20 cellular contexts compared by ENCODE assay signal in the genomic region with DNA sequence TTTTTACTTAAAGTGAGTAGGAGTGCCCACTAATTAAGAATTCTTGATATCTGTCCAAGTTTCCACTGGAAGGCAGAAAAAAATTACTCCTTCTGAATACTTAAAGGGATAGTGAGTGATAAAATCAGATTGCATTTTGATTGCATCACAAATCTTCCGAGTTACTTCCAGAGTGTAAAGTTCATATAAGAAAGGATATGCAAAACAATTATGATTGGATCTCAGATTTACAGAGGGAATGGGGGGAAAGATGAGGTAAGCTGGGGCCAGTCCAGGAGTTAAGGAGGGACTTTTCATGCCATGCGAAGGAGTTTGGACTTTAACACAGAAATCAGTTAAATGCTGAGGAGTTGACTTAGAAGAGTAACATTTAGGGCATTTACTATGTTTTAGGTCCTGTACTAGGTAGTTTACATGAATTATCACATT. TPM values are rescaled to one million over a fixed set of nuclear protein-coding genes. Genes with fewer than 3 reads are reported as not detected.
DNase-seq lines count a peak whose midpoint lies in the region; ATAC-seq and TF ChIP-seq lines count a peak whose summit lies in the region.
"Had no signal": no experiment of that assay in that cellular context is flagged by ENCODE, and none has a peak within 500 bp of the region (broad histone marks: within the 10 kb centered on the region; RNA-seq: fewer than 3 reads in every experiment).

No MANE protein-coding gene starts in this region.

- H3K27ac ChIP-seq in A673 (ENCODE audit: low read depth, low read length, poor library complexity, severe bottlenecking) (peak overlapping the region; percentile 79), HCT116 (ENCODE audit: low read depth, low read length) (no peak overlapping the region)
- H3K27ac ChIP-seq: cardiac muscle cell, esophagus muscularis mucosa, heart left ventricle, right atrium auricular region, thoracic aorta had no signal

- ATAC-seq in HCT116: no peak
- no peak for ATAC-seq in HG03108 (IDR thresholded peaks at IDR 0.05; ENCODE audit: unreplicated experiment)
- ATAC-seq in GM21737 (IDR thresholded peaks at IDR 0.05; ENCODE audit: unreplicated experiment): no peak
- ATAC-seq: heart left ventricle; stimulated activated effector memory CD8-positive, alpha-beta T cell treated with anti-CD3 and anti-CD28 coated beads, Interleukin-12 subunit alpha, Interleukin-12 subunit beta, amount 100 ng/mL, for 72 hours had no signal

- H3K9me3 ChIP-seq in A673 (ENCODE audit: low read depth, low read length, poor library complexity, severe bottlenecking) (no peaks in the 10 kb centered on the region), HCT116 (ENCODE audit: control insufficient read depth in 1 of 2, insufficient read depth in 1 of 2, low read depth in 1 of 2, low read length in 2 of 2) (no peaks in the 10 kb centered on the region), adipocyte (ENCODE audit: control insufficient read depth, low read length) (no peaks in the 10 kb centered on the region)
- H3K9me3 ChIP-seq: esophagus muscularis mucosa, heart left ventricle, right atrium auricular region, thoracic aorta had no signal

- BruUV-seq in A673 (replicated peaks; lab: Mats Ljungman, UMichigan) (no TSS peak), HCT116 (replicated peaks; lab: Mats Ljungman, UMichigan) (no TSS peak)

- H3K9me2 ChIP-seq in HCT116 (ENCODE audit: insufficient read depth): no peaks in the 10 kb centered on the region

- TF ChIP-seq CTCF in A673 (conservative IDR thresholded peaks at IDR 0.05; ENCODE audit: low read depth, low read length): no peak
- TF ChIP-seq CTCF in HCT116 (IDR thresholded peaks at IDR 0.05 in 2 of 3, conservative IDR thresholded peaks at IDR 0.05 in 1 of 3; ENCODE audit: borderline replicate concordance in 1 of 3, insufficient read depth in 1 of 3, low read depth in 2 of 3, low read length in 2 of 3): no peak
- TF ChIP-seq CTCF in fibroblast of pulmonary artery (IDR thresholded peaks at IDR 0.05; ENCODE audit: low read length, missing control alignments): no peak

- RAD21 ChIA-PET in HCT116 (lab: Charles Lee; ENCODE audit: low non-redundant PET in 1 of 2, low total read pairs in 2 of 2, uncharacterized antibody in 2 of 2, unreplicated experiment in 2 of 2): no interaction called here

- H4K20me1 ChIP-seq in HCT116 (ENCODE audit: insufficient read depth): no peaks in the 10 kb centered on the region

- intact Hi-C loops in A673 (cut with micrococcal nuclease; ENCODE audit: unreplicated experiment): no loop called here
- intact Hi-C loops in HCT116 (cut with micrococcal nuclease): no loop called here

- CTCF ChIA-PET in A673 (lab: Charles Lee) (no interaction called here), HCT116 (lab: Charles Lee) (no interaction called here)

- H3K36me3 ChIP-seq in A673 (ENCODE audit: insufficient read depth, low read length, poor library complexity, severe bottlenecking) (no peaks in the 10 kb centered on the region), HCT116 (ENCODE audit: control insufficient read depth in 1 of 2, insufficient read depth in 2 of 2, low read length in 2 of 2) (no peaks in the 10 kb centered on the region), adipocyte (ENCODE audit: control insufficient read depth, insufficient read depth, low read length, severe bottlenecking) (no peaks in the 10 kb centered on the region)
- H3K36me3 ChIP-seq: cardiac muscle cell, esophagus muscularis mucosa, heart left ventricle, right atrium auricular region, thoracic aorta had no signal

- no peaks in the 10 kb centered on the region for H3K27me3 ChIP-seq in A673 (replicated peaks; ENCODE audit: insufficient read depth, low read depth, low read length, poor library complexity)
- H3K27me3 ChIP-seq in HCT116 (ENCODE audit: insufficient read depth, low read length): no peaks in the 10 kb centered on the region
- H3K27me3 ChIP-seq in adipocyte (replicated peaks; ENCODE audit: control insufficient read depth, insufficient read depth, low read length): peaks cover 1% of the 10 kb centered on the region
- H3K27me3 ChIP-seq: cardiac muscle cell, esophagus muscularis mucosa, heart left ventricle, right atrium auricular region had no signal

- no peaks in the 10 kb centered on the region for H3K79me2 ChIP-seq in HCT116 (ENCODE audit: insufficient read depth, low read length)

- H3K4me2 ChIP-seq in HCT116 (ENCODE audit: low read length): no peak overlapping the region

- no peak for TF ChIP-seq RAD21 in HCT116 (IDR thresholded peaks at IDR 0.05; ENCODE audit: low read depth)

- H2AFZ ChIP-seq in HCT116 (ENCODE audit: low read depth, low read length, poor library complexity, severe bottlenecking): no peak overlapping the region

- POLR2A ChIA-PET in A673 (lab: Charles Lee; ENCODE audit: low non-redundant PET): no interaction called here
- POLR2A ChIA-PET in HCT116 (lab: Charles Lee): no interaction called here

- H3K9ac ChIP-seq in HCT116 (ENCODE audit: low read length) (no peak overlapping the region), adipocyte (ENCODE audit: low read length) (no peak overlapping the region)

- TF ChIP-seq POLR2A in HCT116 (IDR thresholded peaks at IDR 0.05; ENCODE audit: borderline replicate concordance, extremely low read depth, insufficient read depth, insufficient read length): no peak

- H3K4me1 ChIP-seq in A673 (ENCODE audit: insufficient read depth, low read length, poor library complexity, severe bottlenecking) (peaks cover 36% of the 10 kb centered on the region), HCT116 (ENCODE audit: control insufficient read depth in 1 of 2, insufficient read depth in 2 of 2, low read length in 2 of 2) (peaks cover 3 to 6% of the 10 kb centered on the region in 2 experiments; a peak in 3 of 4 replicates), adipocyte (ENCODE audit: control insufficient read depth, insufficient read depth, low read length) (peaks cover 7% of the 10 kb centered on the region)
- H3K4me1 ChIP-seq: esophagus muscularis mucosa, right atrium auricular region had no signal

- H3K4me3 ChIP-seq in A673 (ENCODE audit: low read depth, low read length, poor library complexity, severe bottlenecking) (no peak overlapping the region), HCT116 (replicated peaks in 1 of 2; ENCODE audit: low read depth in 1 of 2, low read length in 2 of 2) (no peak overlapping the region), adipocyte (ENCODE audit: low read length) (no peak overlapping the region), fibroblast of pulmonary artery (replicated peaks; ENCODE audit: low read depth, low read length) (no peak overlapping the region)
- H3K4me3 ChIP-seq: cardiac muscle cell, esophagus muscularis mucosa, heart left ventricle, lung, right atrium auricular region, thoracic aorta had no signal

- DNase-seq in A673 (ENCODE audit: low spot score) (peak; percentile 69), HCT116 (ENCODE audit: low read depth, low spot score) (no peak), adipocyte (ENCODE audit: low read depth) (peak; percentile 81), fibroblast of pulmonary artery (ENCODE audit: low read depth) (peak; percentile 25), COR-L47 (lab: John Stamatoyannopoulos, UW) (no peak)
- DNase-seq in stimulated activated CD4-positive, alpha-beta T cell treated with anti-CD3 and anti-CD28 coated beads, Interleukin-12 subunit alpha, Interleukin-12 subunit beta, amount 100 ng/mL, for 4 hours: no peak
- DNase-seq: activated naive CD8-positive, alpha-beta T cell treated with anti-CD3 and anti-CD28 coated beads for 36 hours; CD4-positive, alpha-beta T cell; heart left ventricle; NCI-H1436; NCI-H82; stimulated activated CD4-positive, alpha-beta T cell treated with anti-CD3 and anti-CD28 coated beads, Interleukin-15, amount 100 ng/mL, for 24 hours had no signal

TF ChIP-seq in HCT116, 20 proteins besides CTCF, POLR2A, EP300 and RAD21 (continues in another document):
- TF ChIP-seq CEBPB (IDR thresholded peaks at IDR 0.05; ENCODE audit: low read depth) (peak; percentile 97), FOSL1 (IDR thresholded peaks at IDR 0.05; ENCODE audit: low read depth) (no peak), TCF7L2 (IDR thresholded peaks at IDR 0.05; ENCODE audit: borderline replicate concordance, extremely low read depth, insufficient read depth, insufficient read length) (no peak), SP1 (IDR thresholded peaks at IDR 0.05; ENCODE audit: low read depth) (peak; percentile 74)
- TF ChIP-seq, protein P1, sequence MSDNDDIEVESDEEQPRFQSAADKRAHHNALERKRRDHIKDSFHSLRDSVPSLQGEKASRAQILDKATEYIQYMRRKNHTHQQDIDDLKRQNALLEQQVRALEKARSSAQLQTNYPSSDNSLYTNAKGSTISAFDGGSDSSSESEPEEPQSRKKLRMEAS (IDR thresholded peaks at IDR 0.05): peak; percentile 48
- TF ChIP-seq, protein P2, sequence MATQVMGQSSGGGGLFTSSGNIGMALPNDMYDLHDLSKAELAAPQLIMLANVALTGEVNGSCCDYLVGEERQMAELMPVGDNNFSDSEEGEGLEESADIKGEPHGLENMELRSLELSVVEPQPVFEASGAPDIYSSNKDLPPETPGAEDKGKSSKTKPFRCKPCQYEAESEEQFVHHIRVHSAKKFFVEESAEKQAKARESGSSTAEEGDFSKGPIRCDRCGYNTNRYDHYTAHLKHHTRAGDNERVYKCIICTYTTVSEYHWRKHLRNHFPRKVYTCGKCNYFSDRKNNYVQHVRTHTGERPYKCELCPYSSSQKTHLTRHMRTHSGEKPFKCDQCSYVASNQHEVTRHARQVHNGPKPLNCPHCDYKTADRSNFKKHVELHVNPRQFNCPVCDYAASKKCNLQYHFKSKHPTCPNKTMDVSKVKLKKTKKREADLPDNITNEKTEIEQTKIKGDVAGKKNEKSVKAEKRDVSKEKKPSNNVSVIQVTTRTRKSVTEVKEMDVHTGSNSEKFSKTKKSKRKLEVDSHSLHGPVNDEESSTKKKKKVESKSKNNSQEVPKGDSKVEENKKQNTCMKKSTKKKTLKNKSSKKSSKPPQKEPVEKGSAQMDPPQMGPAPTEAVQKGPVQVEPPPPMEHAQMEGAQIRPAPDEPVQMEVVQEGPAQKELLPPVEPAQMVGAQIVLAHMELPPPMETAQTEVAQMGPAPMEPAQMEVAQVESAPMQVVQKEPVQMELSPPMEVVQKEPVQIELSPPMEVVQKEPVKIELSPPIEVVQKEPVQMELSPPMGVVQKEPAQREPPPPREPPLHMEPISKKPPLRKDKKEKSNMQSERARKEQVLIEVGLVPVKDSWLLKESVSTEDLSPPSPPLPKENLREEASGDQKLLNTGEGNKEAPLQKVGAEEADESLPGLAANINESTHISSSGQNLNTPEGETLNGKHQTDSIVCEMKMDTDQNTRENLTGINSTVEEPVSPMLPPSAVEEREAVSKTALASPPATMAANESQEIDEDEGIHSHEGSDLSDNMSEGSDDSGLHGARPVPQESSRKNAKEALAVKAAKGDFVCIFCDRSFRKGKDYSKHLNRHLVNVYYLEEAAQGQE (IDR thresholded peaks at IDR 0.05; ENCODE audit: low read depth): no peak

RNA-seq across cellular contexts. Expression of gene RNF145, which starts 9.3 kb away (rescaled TPM):
- total RNA-seq in A673 (2021) (103 and 132 TPM in 2 replicates), HCT116 (2021; ENCODE audit: unreplicated experiment) (60.6 TPM)
- 37.3 and 38.5 TPM in 2 replicates for polyA plus RNA-seq in HCT116 (2012)

RNA-seq across cellular contexts. Expression of gene UBLCP1, which starts 44.5 kb away (rescaled TPM):
- total RNA-seq in A673 (2021) (23.5 and 23.8 TPM in 2 replicates), HCT116 (2021; ENCODE audit: unreplicated experiment) (32.9 TPM)
- 6.2 and 8.4 TPM in 2 replicates for polyA plus RNA-seq in HCT116 (2012)

Comparison
In these comparisons a context has a peak if more than half of its experiments do, and no peak if none do; other contexts are left out.
1. DNase-seq: peak in A673 (single experiment), adipocyte (single experiment) and fibroblast of pulmonary artery (single experiment); none in HCT116 (single experiment), COR-L47 (single experiment) and stimulated activated CD4-positive, alpha-beta T cell treated with anti-CD3 and anti-CD28 coated beads, Interleukin-12 subunit alpha, Interleukin-12 subunit beta, amount 100 ng/mL, for 4 hours (single experiment).